ENCODE assay signal across 8 cellular contexts in genomic region chr12:4116251-4117111, GRCh38.
DNase-seq lines count a peak whose midpoint lies in the region; ATAC-seq, FAIRE-seq and TF ChIP-seq lines count a peak whose summit lies in the region.

No MANE protein-coding gene starts in this region.

- no peak overlapping the region for H3K4ac ChIP-seq in H1 (replicated peaks; ENCODE audit: insufficient read length, low read depth, low read length)

- H3K9me3 ChIP-seq in H1 (ENCODE audit: insufficient read depth in 2 of 2, low read depth in 1 of 2, low read length in 1 of 2) (no peaks in the 10 kb centered on the region), neural progenitor cell (ENCODE audit: low read depth) (no peaks in the 10 kb centered on the region), suprapubic skin (no peaks in the 10 kb centered on the region)

- TF ChIP-seq POLR2A in H1 (IDR thresholded peaks at IDR 0.05; ENCODE audit: control extremely low read depth in 1 of 2, low read depth in 2 of 2, low read length in 2 of 2) (no peak), suprapubic skin (IDR thresholded peaks at IDR 0.05) (no peak)

- WGBS in H1 (ENCODE audit: extremely low coverage in 1 of 2, insufficient coverage in 1 of 2, insufficient read length in 1 of 2, insufficient replicate concordance in 2 of 2, low coverage in 1 of 2, low lambda C conversion rate in 2 of 2, missing lambda C conversion rate in 1 of 2), 2 experiments = 77% methylated on average over 12 of the region's 12 CpGs; no CpG with 5 or more reads in 1 of the 2 experiments
- 62% methylated on average over 11 of the region's 12 CpGs for WGBS in suprapubic skin

- H2BK120ac ChIP-seq in H1 (replicated peaks; ENCODE audit: low read depth, low read length) = no peak overlapping the region

- no peak overlapping the region for H3K9ac ChIP-seq in H1 (replicated peaks in 1 of 4; ENCODE audit: extremely low read depth in 1 of 4, low read depth in 3 of 4, low read length in 3 of 4)
- H3K9ac ChIP-seq in neural progenitor cell = no peak overlapping the region

- H4K20me1 ChIP-seq in H1 (replicated peaks in 1 of 2; ENCODE audit: control insufficient read depth in 1 of 2, insufficient read depth in 2 of 2, low read length in 2 of 2) (no peaks in the 10 kb centered on the region), neural progenitor cell (ENCODE audit: low read depth) (no peaks in the 10 kb centered on the region)

- POLR2A ChIA-PET in H1 (lab: Charles Lee; ENCODE audit: partially characterized antibody) = interaction anchor here (0.7 to 10.1 kb wide), 10 partner anchors 9 to 189 kb away, joined by 3 to 58 read pairs (median 6); partner anchors contain the start of gene CCND2

- H3K4me2 ChIP-seq in H1 (ENCODE audit: insufficient read depth in 1 of 2, low read depth in 2 of 2, low read length in 2 of 2) (no peak overlapping the region; a peak in 1 of 4 replicates), neural progenitor cell (peak overlapping the region; percentile 0)

- peak overlapping the region; percentile 52; the same call in 1 of the 2 replicates for H2BK20ac ChIP-seq in H1 (ENCODE audit: low read length)

- H3F3A ChIP-seq in neural progenitor cell (ENCODE audit: low read depth) = peaks cover 5% of the 10 kb centered on the region

- no peak overlapping the region for H4K5ac ChIP-seq in H1 (ENCODE audit: insufficient read length, low read depth, low read length)

- DNase-seq in ELF-1 (ENCODE audit: low read depth, low spot score) (peak; percentile 85), M059J (ENCODE audit: low read depth) (peak; percentile 74), H1 (ENCODE audit: low read depth in 1 of 2, low spot score in 2 of 2) (peak in 1 of 2 experiments; percentile 47), neural progenitor cell (ENCODE audit: low spot score) (peak; percentile 13), ureter (ENCODE audit: low spot score) (no peak), NCI-H1092 (lab: John Stamatoyannopoulos, UW) (no peak), suprapubic skin (ENCODE audit: low spot score in 2 of 2) (no peak)

- no peak overlapping the region; the same call in 1 of the 2 replicates for H4K8ac ChIP-seq in H1 (ENCODE audit: extremely low read depth, insufficient read depth, low read length)

- CTCF ChIA-PET in H1 (lab: Charles Lee; ENCODE audit: partially characterized antibody) = interaction anchor here (0.7 to 6.6 kb wide), 33 partner anchors 7 to 408 kb away, joined by 3 to 44 read pairs (median 4); partner anchors contain the start of gene CCND2

- 0 out of 2 replicates have a peak overlapping the region, but pooled peaks have one; percentile 7 for H2BK5ac ChIP-seq in H1 (ENCODE audit: low read depth, low read length)

- TF ChIP-seq EP300 in H1 (IDR thresholded peaks at IDR 0.05; ENCODE audit: borderline replicate concordance in 1 of 2, low read depth in 2 of 2, low read length in 2 of 2) (no peak), suprapubic skin (IDR thresholded peaks at IDR 0.05) (no peak)

- TF ChIP-seq CTCF in H1 (IDR thresholded peaks at IDR 0.05; ENCODE audit: control extremely low read depth in 1 of 3, insufficient read depth in 1 of 3, low read depth in 1 of 3, low read length in 3 of 3) (no peak), neural progenitor cell (IDR thresholded peaks at IDR 0.05) (no peak), suprapubic skin (IDR thresholded peaks at IDR 0.05) (no peak)

- no peak overlapping the region for H3K14ac ChIP-seq in H1 (ENCODE audit: insufficient read length)

- H3K4me1 Mint-ChIP-seq in neural progenitor cell = peaks cover 19% of the 10 kb centered on the region

- no peak overlapping the region for H3K4me3 Mint-ChIP-seq in neural progenitor cell

- ATAC-seq in HG02970 (IDR thresholded peaks at IDR 0.05; ENCODE audit: low FRiP score, unreplicated experiment) = no peak

- no peak overlapping the region for H3K27ac Mint-ChIP-seq in neural progenitor cell

- no peaks in the 10 kb centered on the region for H3K36me3 Mint-ChIP-seq in neural progenitor cell

- H3K36me3 ChIP-seq in H1 (ENCODE audit: control insufficient read depth in 2 of 4, insufficient read depth in 4 of 4, low read length in 3 of 4) = no peaks in the 10 kb centered on the region
- H3K36me3 ChIP-seq in neural progenitor cell = no peaks in the 10 kb centered on the region
- H3K36me3 ChIP-seq in suprapubic skin = no peaks in the 10 kb centered on the region

- peaks cover 4% of the 10 kb centered on the region for H3K27me3 Mint-ChIP-seq in neural progenitor cell (ENCODE audit: insufficient read depth, low read depth)

- H3K4me3 ChIP-seq in H1 (ENCODE audit: extremely low read depth in 1 of 4, insufficient read depth in 2 of 4, low read depth in 3 of 4, low read length in 4 of 4) = no peak overlapping the region; a peak in 1 of 8 replicates
- no peak overlapping the region for H3K4me3 ChIP-seq in neural progenitor cell
- no peak overlapping the region for H3K4me3 ChIP-seq in suprapubic skin

- H3K23me2 ChIP-seq in H1 (ENCODE audit: low read depth, low read length) = peaks cover 1% of the 10 kb centered on the region; the same call in 1 of the 2 replicates

- no peak for FAIRE-seq in H1 (lab: Jason Lieb, UNC)

- no peak for TF ChIP-seq RAD21 in H1 (IDR thresholded peaks at IDR 0.05 in 1 of 2, conservative IDR thresholded peaks at IDR 0.05 in 1 of 2; ENCODE audit: low read depth in 2 of 2, low read length in 2 of 2)

- H3K27ac ChIP-seq in H1 (ENCODE audit: low read depth, low read length) = no peak overlapping the region
- no peak overlapping the region for H3K27ac ChIP-seq in neural progenitor cell
- H3K27ac ChIP-seq in suprapubic skin = no peak overlapping the region

- no peaks in the 10 kb centered on the region for H3K79me1 ChIP-seq in H1 (ENCODE audit: low read depth, low read length)

- peak overlapping the region; percentile 41; the same call in 1 of the 2 replicates for H2BK12ac ChIP-seq in H1 (ENCODE audit: low read depth, low read length)

- H2BK15ac ChIP-seq in H1 (ENCODE audit: low read length) = no peak overlapping the region; the same call in 1 of the 2 replicates

- no peak overlapping the region for H4K91ac ChIP-seq in H1 (replicated peaks; ENCODE audit: insufficient read length, low read length)

- H3K79me2 ChIP-seq in H1 (ENCODE audit: control insufficient read depth in 1 of 2, insufficient read depth in 2 of 2, low read length in 2 of 2) = no peaks in the 10 kb centered on the region
- no peaks in the 10 kb centered on the region for H3K79me2 ChIP-seq in neural progenitor cell (ENCODE audit: low read depth)

- no peaks in the 10 kb centered on the region for H3K27me3 ChIP-seq in H1 (replicated peaks in 1 of 4; ENCODE audit: control insufficient read depth in 3 of 4, extremely low read depth in 1 of 4, insufficient read depth in 3 of 4, low read length in 3 of 4)
- peaks cover 10% of the 10 kb centered on the region for H3K27me3 ChIP-seq in neural progenitor cell
- peaks cover 38% of the 10 kb centered on the region for H3K27me3 ChIP-seq in suprapubic skin

- peaks cover 3 to 10% (median 6%) of the 10 kb centered on the region in 4 experiments; a peak in 6 of 7 replicates for H3K4me1 ChIP-seq in H1 (replicated peaks in 1 of 4; ENCODE audit: control insufficient read depth in 3 of 4, insufficient read depth in 4 of 4, low read length in 3 of 4)
- H3K4me1 ChIP-seq in neural progenitor cell = peaks cover 6% of the 10 kb centered on the region
- peaks cover 2% of the 10 kb centered on the region for H3K4me1 ChIP-seq in suprapubic skin

- H3K56ac ChIP-seq in H1 (replicated peaks; ENCODE audit: insufficient read length, low read depth, low read length) = no peak overlapping the region

- no peak overlapping the region for H3K18ac ChIP-seq in H1 (ENCODE audit: extremely low read depth, low read length)

- H2AFZ ChIP-seq in H1 (ENCODE audit: low read length) (no peak overlapping the region), neural progenitor cell (replicated peaks) (peak overlapping the region; percentile 72)

- H2AK5ac ChIP-seq in H1 (ENCODE audit: low read depth, low read length) = peak overlapping the region; percentile 79

- H3K9me3 Mint-ChIP-seq in neural progenitor cell = peaks cover 3% of the 10 kb centered on the region

- H3K23ac ChIP-seq in H1 (ENCODE audit: insufficient read length) = no peak overlapping the region

TF ChIP-seq in H1, 55 proteins besides CTCF, POLR2A, EP300 and RAD21:
- peak; percentile 49; the same call in 1 of the 2 replicates for TF ChIP-seq MAX (IDR thresholded peaks at IDR 0.05)
- no peak for TF ChIP-seq TAF1 (IDR thresholded peaks at IDR 0.05; ENCODE audit: low read depth, low read length)

Comparison
In these comparisons a context has a peak if more than half of its experiments do, and no peak if none do; other contexts are left out.
1. DNase-seq: peak in ELF-1 (single experiment), M059J (single experiment) and neural progenitor cell (single experiment); none in ureter (single experiment), NCI-H1092 (single experiment) and suprapubic skin (0 of 2).